ENCODE assay signal across 10 cellular contexts in the genomic region with DNA sequence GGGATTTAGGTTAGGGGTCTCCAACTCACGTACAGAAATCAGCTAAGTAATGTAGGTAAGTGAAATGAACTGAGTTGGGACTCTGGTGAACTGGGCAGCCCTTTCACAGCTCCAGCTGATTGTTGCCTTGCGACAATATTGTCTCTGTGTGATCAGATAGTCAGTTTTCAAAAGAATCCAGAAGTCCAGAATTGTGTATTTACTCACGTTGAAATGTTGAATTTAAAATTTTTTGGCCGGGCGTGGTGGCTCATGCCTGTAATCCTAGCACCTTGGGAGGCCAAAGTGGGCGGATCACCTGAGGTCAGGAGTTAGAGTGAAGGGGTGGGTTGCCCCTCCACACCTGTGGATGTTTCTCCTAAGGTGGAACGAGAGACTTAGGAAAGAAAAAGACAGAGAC. TPM values are rescaled to one million over a fixed set of nuclear protein-coding genes. Genes with fewer than 3 reads are reported as not detected.
DNase-seq lines count a peak whose midpoint lies in the region; ATAC-seq and TF ChIP-seq lines count a peak whose summit lies in the region.
"Had no signal": no experiment of that assay in that cellular context is flagged by ENCODE, and none has a peak within 500 bp of the region (broad histone marks: within the 10 kb centered on the region; RNA-seq: fewer than 3 reads in every experiment).

No MANE protein-coding gene starts in this region.

- H3K27me3 Mint-ChIP-seq in CD8-positive, alpha-beta T cell (ENCODE audit: low read depth): no peaks in the 10 kb centered on the region
- H3K27me3 Mint-ChIP-seq in naive B cell: no peaks in the 10 kb centered on the region

- intact Hi-C loops in CD8-positive, alpha-beta T cell (cut with DNase I, micrococcal nuclease): loop anchor here in 1 of 2 experiments (5.0 kb wide), 1 partner anchor 266 kb away; the partner anchor contains the start of gene TUT1

- no peak for ATAC-seq in CD8-positive, alpha-beta T cell
- ATAC-seq in activated naive CD4-positive, alpha-beta T cell treated with anti-CD3 and anti-CD28 coated beads, Interleukin-2, amount 50 U/mL, for 72 hours: no peak
- no peak for ATAC-seq in naive B cell (ENCODE audit: low read depth in 2 of 2)
- ATAC-seq: sciatic nerve had no signal

- no peaks in the 10 kb centered on the region for H3K9me3 ChIP-seq in CD8-positive, alpha-beta T cell (ENCODE audit: low read length)
- H3K9me3 ChIP-seq in HUES48 (ENCODE audit: control insufficient read depth, insufficient read depth, low read length): no peaks in the 10 kb centered on the region

- POLR2A ChIA-PET in CD8-positive, alpha-beta T cell (lab: Charles Lee): interaction anchor here (0.7 to 9.9 kb wide), 6 partner anchors 16 to 467 kb away, joined by 3 to 359 read pairs (median 4); partner anchors contain the start of genes LBHD1, SLC3A2, WDR74 and ZBTB3

- no peak overlapping the region for H3K27ac ChIP-seq in CD8-positive, alpha-beta T cell (ENCODE audit: low read depth, low read length)
- H3K27ac ChIP-seq in HUES48 (ENCODE audit: low read depth, low read length) (peak overlapping the region; percentile 74), caudate nucleus (ENCODE audit: low read depth, low read length) (no peak overlapping the region)

- H3K4me1 Mint-ChIP-seq in CD8-positive, alpha-beta T cell (ENCODE audit: low read depth): peaks cover 44% of the 10 kb centered on the region
- H3K4me1 Mint-ChIP-seq in naive B cell: peaks cover 29 to 50% (median 39%) of the 10 kb centered on the region in 3 donors

- TF ChIP-seq CTCF in CD8-positive, alpha-beta T cell (IDR thresholded peaks at IDR 0.05): no peak

- peak overlapping the region; percentile 99 for H3K9ac ChIP-seq in HUES48 (ENCODE audit: low read depth, low read length)

- no peak overlapping the region for H3K4me3 ChIP-seq in CD8-positive, alpha-beta T cell (ENCODE audit: low read depth, low read length)
- peak overlapping the region; percentile 90 for H3K4me3 ChIP-seq in HUES48 (ENCODE audit: low read depth, low read length)

- H3K36me3 ChIP-seq in CD8-positive, alpha-beta T cell (ENCODE audit: insufficient read depth, low read length): peaks cover 10% of the 10 kb centered on the region
- peaks cover 43% of the 10 kb centered on the region for H3K36me3 ChIP-seq in HUES48 (ENCODE audit: control insufficient read depth, insufficient read depth, low read length)

- no peak for DNase-seq in CD8-positive, alpha-beta T cell
- no peak for DNase-seq in activated naive CD4-positive, alpha-beta T cell treated with anti-CD3 and anti-CD28 coated beads, Interleukin-2, amount 50 U/mL, for 72 hours (ENCODE audit: low spot score in 2 of 2)
- DNase-seq in naive B cell (no peak), caudate nucleus (lab: John Stamatoyannopoulos, UW) (no peak), GM19238 (ENCODE audit: insufficient read length, low spot score) (no peak), occipital lobe (lab: John Stamatoyannopoulos, UW) (no peak), SK-N-DZ (ENCODE audit: low spot score) (no peak)
- DNase-seq: NCI-H526 treated with DMSO at 0.1 percent for 48 hours had no signal

- peak overlapping the region; percentile 64 for H3K4me3 Mint-ChIP-seq in CD8-positive, alpha-beta T cell
- H3K4me3 Mint-ChIP-seq in naive B cell: peak overlapping the region in 5 of 8 donors; percentile 10 to 56 (median 32)

- no peaks in the 10 kb centered on the region for H3K27me3 ChIP-seq in CD8-positive, alpha-beta T cell (ENCODE audit: insufficient read depth, low read length)
- H3K27me3 ChIP-seq in HUES48 (ENCODE audit: control insufficient read depth, insufficient read depth, low read length): no peaks in the 10 kb centered on the region

- CTCF ChIA-PET in CD8-positive, alpha-beta T cell (lab: Charles Lee): interaction anchor here (0.9 to 4.7 kb wide), 4 partner anchors 17 to 82 kb away, joined by 3 to 38 read pairs (median 4); no protein-coding TSS in a partner anchor

- H3K9me3 Mint-ChIP-seq in CD8-positive, alpha-beta T cell: no peaks in the 10 kb centered on the region
- H3K9me3 Mint-ChIP-seq in activated naive CD4-positive, alpha-beta T cell treated with anti-CD3 and anti-CD28 coated beads, Interleukin-2, amount 50 U/mL, for 72 hours: no peaks in the 10 kb centered on the region
- H3K9me3 Mint-ChIP-seq in naive B cell: no peaks in the 10 kb centered on the region

- peaks cover 23% of the 10 kb centered on the region for H3K4me1 ChIP-seq in CD8-positive, alpha-beta T cell (ENCODE audit: insufficient read depth, low read length)
- peaks cover 7% of the 10 kb centered on the region; the same call in 1 of the 2 replicates for H3K4me1 ChIP-seq in HUES48 (ENCODE audit: control insufficient read depth, insufficient read depth, low read length)

- H3K27ac Mint-ChIP-seq in CD8-positive, alpha-beta T cell: no peak overlapping the region
- peak overlapping the region; percentile 97 to 100 for H3K27ac Mint-ChIP-seq in activated naive CD4-positive, alpha-beta T cell treated with anti-CD3 and anti-CD28 coated beads, Interleukin-2, amount 50 U/mL, for 72 hours
- peak overlapping the region in 1 of 6 donors; percentile 38 for H3K27ac Mint-ChIP-seq in naive B cell

- H3K36me3 Mint-ChIP-seq in CD8-positive, alpha-beta T cell: peaks cover 28% of the 10 kb centered on the region
- H3K36me3 Mint-ChIP-seq in activated naive CD4-positive, alpha-beta T cell treated with anti-CD3 and anti-CD28 coated beads, Interleukin-2, amount 50 U/mL, for 72 hours: peaks cover 39 to 55% of the 10 kb centered on the region in 2 donors
- peaks cover 0 to 6% of the 10 kb centered on the region in 2 donors for H3K36me3 Mint-ChIP-seq in naive B cell

RNA-seq across cellular contexts. Expression of gene WDR74, which starts 18.8 kb away (rescaled TPM):
- 100 to 1,000 TPM; 231 to 245 TPM for total RNA-seq in CD8-positive, alpha-beta T cell
- total RNA-seq in activated naive CD4-positive, alpha-beta T cell treated with anti-CD3 and anti-CD28 coated beads, Interleukin-2, amount 50 U/mL, for 72 hours: 100 to 1,000 TPM in 1 of 2 donors, 10 to 100 TPM in 1; 87.2 to 105 TPM
- 10 to 100 TPM; 42.0 to 77.0 (median 54.6) TPM for polyA plus RNA-seq in naive B cell (ENCODE audit: low read depth in 6 of 6)
- total RNA-seq in occipital lobe: 47.9 TPM
- 161 and 175 TPM in 2 replicates for polyA plus RNA-seq in SK-N-DZ (2014; cell fraction: cytosol; rRNA removed)
- 259 and 327 TPM in 2 replicates for polyA plus RNA-seq in SK-N-DZ (2014; cell fraction: nucleus; rRNA removed)

RNA-seq across cellular contexts. Expression of gene SLC3A2, which starts 22.5 kb away (rescaled TPM):
- 100 to 1,000 TPM; 212 to 245 TPM for total RNA-seq in CD8-positive, alpha-beta T cell
- 100 to 1,000 TPM; 295 to 308 TPM for total RNA-seq in activated naive CD4-positive, alpha-beta T cell treated with anti-CD3 and anti-CD28 coated beads, Interleukin-2, amount 50 U/mL, for 72 hours
- 100 to 1,000 TPM in 2 of 6 donors, 10 to 100 TPM in 4; 63.1 to 135 (median 81.1) TPM for polyA plus RNA-seq in naive B cell (ENCODE audit: low read depth in 6 of 6)
- total RNA-seq in occipital lobe: 87.3 TPM
- 119 and 124 TPM in 2 replicates for polyA plus RNA-seq in SK-N-DZ (2014; cell fraction: cytosol; rRNA removed)
- polyA plus RNA-seq in SK-N-DZ (2014; cell fraction: nucleus; rRNA removed): 182 and 202 TPM in 2 replicates

RNA-seq across cellular contexts. Expression of gene TEX54, which starts 25.6 kb away (rescaled TPM):
- total RNA-seq in CD8-positive, alpha-beta T cell: not detected
- total RNA-seq in activated naive CD4-positive, alpha-beta T cell treated with anti-CD3 and anti-CD28 coated beads, Interleukin-2, amount 50 U/mL, for 72 hours: under 1 TPM in 1 of 2 donors, not detected in 1; 0.70 TPM
- 1 to 10 TPM in 5 of 6 donors, not detected in 1; 2.3 to 7.0 (median 3.7) TPM for polyA plus RNA-seq in naive B cell (ENCODE audit: low read depth in 6 of 6)
- not detected for total RNA-seq in occipital lobe
- not detected in 2 replicates for polyA plus RNA-seq in SK-N-DZ (2014; cell fraction: cytosol; rRNA removed)
- not detected in 2 replicates for polyA plus RNA-seq in SK-N-DZ (2014; cell fraction: nucleus; rRNA removed)
- total RNA-seq: sciatic nerve had no signal

RNA-seq across cellular contexts. Expression of gene STX5, which starts 26.4 kb away (rescaled TPM):
- 100 to 1,000 TPM; 113 TPM for total RNA-seq in CD8-positive, alpha-beta T cell
- total RNA-seq in activated naive CD4-positive, alpha-beta T cell treated with anti-CD3 and anti-CD28 coated beads, Interleukin-2, amount 50 U/mL, for 72 hours: 10 to 100 TPM; 23.0 to 61.3 TPM
- 10 to 100 TPM; 46.4 to 64.2 (median 51.5) TPM for polyA plus RNA-seq in naive B cell (ENCODE audit: low read depth in 6 of 6)
- 32.8 TPM for total RNA-seq in occipital lobe
- 18.2 and 31.0 TPM in 2 replicates for polyA plus RNA-seq in SK-N-DZ (2014; cell fraction: cytosol; rRNA removed)
- 17.6 and 25.3 TPM in 2 replicates for polyA plus RNA-seq in SK-N-DZ (2014; cell fraction: nucleus; rRNA removed)

RNA-seq across cellular contexts. Expression of gene NXF1, which starts 53.0 kb away (rescaled TPM):
- 100 to 1,000 TPM; 356 TPM for total RNA-seq in CD8-positive, alpha-beta T cell
- 100 to 1,000 TPM; 104 to 132 TPM for total RNA-seq in activated naive CD4-positive, alpha-beta T cell treated with anti-CD3 and anti-CD28 coated beads, Interleukin-2, amount 50 U/mL, for 72 hours
- polyA plus RNA-seq in naive B cell (ENCODE audit: low read depth in 6 of 6): 100 to 1,000 TPM in 2 of 6 donors, 10 to 100 TPM in 4; 60.9 to 121 (median 90.6) TPM
- total RNA-seq in occipital lobe: 13.1 TPM
- polyA plus RNA-seq in SK-N-DZ (2014; cell fraction: cytosol; rRNA removed): 25.1 and 25.8 TPM in 2 replicates
- polyA plus RNA-seq in SK-N-DZ (2014; cell fraction: nucleus; rRNA removed): 58.6 and 124 TPM in 2 replicates
